Comparison of ENCODE assay signal across 8 cellular contexts in the genomic region with DNA sequence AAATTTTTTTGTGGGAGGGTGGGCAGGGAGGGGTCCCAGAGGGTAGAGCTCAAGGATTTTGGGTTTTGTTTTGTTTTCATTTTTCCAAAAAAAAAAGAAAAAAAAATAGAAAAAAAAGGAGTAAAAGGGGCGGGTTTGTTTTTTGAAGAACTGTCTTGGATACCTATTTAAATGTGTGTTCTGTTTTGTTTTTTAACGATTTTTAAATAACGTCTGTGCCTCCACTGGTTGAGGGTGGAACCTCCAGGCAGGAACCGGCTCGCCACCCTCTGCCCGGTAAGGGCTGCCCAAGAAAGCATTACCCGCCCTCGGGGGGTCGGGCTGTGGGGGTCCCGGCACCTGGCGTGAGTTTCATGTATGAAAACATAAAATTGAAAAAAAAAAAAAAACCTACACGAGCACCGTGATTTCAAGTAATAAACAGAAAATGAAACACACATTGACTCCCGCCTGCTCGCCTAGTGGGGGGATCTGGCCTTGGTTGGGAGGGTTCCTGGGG. TPM values are rescaled to one million over a fixed set of nuclear protein-coding genes. Genes with fewer than 3 reads are reported as not detected.
A peak's percentile ranks its signal among the peaks of the same experiment; 100 is the strongest.
DNase-seq lines count a peak whose midpoint lies in the region; ATAC-seq and TF ChIP-seq lines count a peak whose summit lies in the region.

No MANE protein-coding gene starts in this region.

- no peaks in the 10 kb centered on the region for H3K27me3 ChIP-seq in CD4-positive, alpha-beta T cell (ENCODE audit: control insufficient read depth, insufficient read depth, low read length)
- H3K27me3 ChIP-seq in Karpas-422 (ENCODE audit: low read length) (no peaks in the 10 kb centered on the region), HAP-1 (ENCODE audit: low read depth) (no peaks in the 10 kb centered on the region)

- peaks cover 51% of the 10 kb centered on the region for H3K36me3 Mint-ChIP-seq in CD4-positive, alpha-beta T cell (ENCODE audit: low read depth)
- H3K36me3 Mint-ChIP-seq in neural crest cell (ENCODE audit: low read depth), result peaks cover 9% of the 10 kb centered on the region

- H3K4me1 Mint-ChIP-seq in CD4-positive, alpha-beta T cell (ENCODE audit: low read depth), result peaks cover 47% of the 10 kb centered on the region
- H3K4me1 Mint-ChIP-seq in neural crest cell, result peaks cover 51% of the 10 kb centered on the region

- peaks cover 2% of the 10 kb centered on the region; the same call in 1 of the 2 replicates for H3K79me2 ChIP-seq in Karpas-422 (ENCODE audit: low read length)

- CTCF ChIA-PET in CD4-positive, alpha-beta T cell (lab: Charles Lee), result interaction anchor here (1.5 kb wide), 1 partner anchor 14 kb away, joined by 7 read pairs; no protein-coding TSS in a partner anchor

- in situ Hi-C loops in HAP-1 (cut with MboI; ENCODE audit: low sequenced_read_pairs), result no loop called here

- H3K4me2 ChIP-seq in Karpas-422 (ENCODE audit: low read depth, low read length, poor library complexity, severe bottlenecking), result peak overlapping the region; percentile 94

- no peaks in the 10 kb centered on the region for H3K9me2 ChIP-seq in Karpas-422 (replicated peaks; ENCODE audit: insufficient read depth, low read length)

- H3K9me3 ChIP-seq in CD4-positive, alpha-beta T cell (ENCODE audit: control insufficient read depth, low read length), result no peaks in the 10 kb centered on the region
- H3K9me3 ChIP-seq in Karpas-422 (ENCODE audit: low read length) (no peaks in the 10 kb centered on the region), HAP-1 (no peaks in the 10 kb centered on the region)

- H4K20me1 ChIP-seq in Karpas-422 (ENCODE audit: insufficient read depth, low read depth, low read length), result peaks cover 18% of the 10 kb centered on the region

- H3K27ac ChIP-seq in CD4-positive, alpha-beta T cell (ENCODE audit: low read depth, low read length), result peak overlapping the region; percentile 98
- H3K27ac ChIP-seq in Karpas-422 (ENCODE audit: low read length) (peak overlapping the region; percentile 92), caudate nucleus (ENCODE audit: low read depth, low read length) (peak overlapping the region; percentile 89)

- no peak for TF ChIP-seq CTCF in CD4-positive, alpha-beta T cell (IDR thresholded peaks at IDR 0.05)
- no peak for TF ChIP-seq CTCF in neural crest cell (conservative IDR thresholded peaks at IDR 0.05)

- H3K27ac Mint-ChIP-seq in CD4-positive, alpha-beta T cell, result peak overlapping the region; percentile 95
- H3K27ac Mint-ChIP-seq in neural crest cell (ENCODE audit: unreplicated experiment), result no peak overlapping the region

- peak; percentile 3 for ATAC-seq in CD4-positive, alpha-beta T cell (ENCODE audit: poor library complexity)

- peak overlapping the region; percentile 91 for H3K4me3 Mint-ChIP-seq in CD4-positive, alpha-beta T cell
- H3K4me3 Mint-ChIP-seq in neural crest cell, result peak overlapping the region; percentile 86

- DNase-seq in CD4-positive, alpha-beta T cell, result no peak
- peak; percentile 73 for DNase-seq in Karpas-422
- no peak for DNase-seq in caudate nucleus (lab: John Stamatoyannopoulos, UW)
- no peak for DNase-seq in neural crest cell (ENCODE audit: low read depth, low spot score)
- DNase-seq in NCI-H446 treated with DMSO at 0.1 percent for 48 hours (lab: John Stamatoyannopoulos, UW), result no peak
- no peak for DNase-seq in cerebellum (ENCODE audit: low spot score)
- no peak for DNase-seq in HAP-1 (ENCODE audit: low spot score in 2 of 2)
- no peak for DNase-seq in EL

- H3K27me3 Mint-ChIP-seq in CD4-positive, alpha-beta T cell, result no peaks in the 10 kb centered on the region
- peaks cover 30% of the 10 kb centered on the region for H3K27me3 Mint-ChIP-seq in neural crest cell (ENCODE audit: low read depth)

- peaks cover 16% of the 10 kb centered on the region for H3K36me3 ChIP-seq in Karpas-422 (ENCODE audit: insufficient read depth, low read length)
- peaks cover 41% of the 10 kb centered on the region for H3K36me3 ChIP-seq in HAP-1 (replicated peaks)

- intact Hi-C loops in CD4-positive, alpha-beta T cell (cut with DNase I, micrococcal nuclease), result loop anchor here in 1 of 2 experiments (1.0 kb wide), 2 partner anchors 9 to 11 kb away; partner anchors contain the start of gene CIRBP

- H3K4me3 ChIP-seq in Karpas-422 (ENCODE audit: low read length) (peak overlapping the region; percentile 68), HAP-1 (no peak overlapping the region)

- H2AFZ ChIP-seq in Karpas-422 (ENCODE audit: low read length), result no peak overlapping the region

- H3K4me1 ChIP-seq in Karpas-422 (ENCODE audit: low read length), result peaks cover 88% of the 10 kb centered on the region
- peaks cover 23% of the 10 kb centered on the region for H3K4me1 ChIP-seq in HAP-1

- peak overlapping the region; percentile 81 for H3K9ac ChIP-seq in Karpas-422 (ENCODE audit: low read length)

- H3K9me3 Mint-ChIP-seq in CD4-positive, alpha-beta T cell, result no peaks in the 10 kb centered on the region
- H3K9me3 Mint-ChIP-seq in neural crest cell, result no peaks in the 10 kb centered on the region

- POLR2A ChIA-PET in CD4-positive, alpha-beta T cell (lab: Charles Lee), result interaction anchor here (1.0 to 7.1 kb wide), 6 partner anchors 7 to 15 kb away, joined by 3 to 117 read pairs (median 6); partner anchors contain the start of gene CIRBP

RNA-seq across cellular contexts. Expression of gene MIDN, which starts 10.4 kb away (rescaled TPM):
- 100 to 1,000 TPM; 214 to 228 TPM for total RNA-seq in CD4-positive, alpha-beta T cell
- 21.4 and 40.5 TPM in 2 replicates for total RNA-seq in Karpas-422 (2014; rRNA removed; shearing (Covaris generic); ENCODE audit: low replicate concordance)
- total RNA-seq in neural crest cell (177 and 187 TPM in 2 replicates), cerebellum (13.6 TPM)

RNA-seq across cellular contexts. Expression of gene CIRBP, which starts 10.4 kb away (rescaled TPM):
- total RNA-seq in CD4-positive, alpha-beta T cell, result 100 to 1,000 TPM; 614 to 628 TPM
- 141 and 291 TPM in 2 replicates for total RNA-seq in Karpas-422 (2014; rRNA removed; shearing (Covaris generic); ENCODE audit: low replicate concordance)
- total RNA-seq in neural crest cell, result 414 and 421 TPM in 2 replicates
- 328 TPM for total RNA-seq in cerebellum

RNA-seq across cellular contexts. Expression of gene FAM174C, which starts 16.6 kb away (rescaled TPM):
- total RNA-seq in CD4-positive, alpha-beta T cell, result 10 to 100 TPM; 32.0 to 38.3 TPM
- 32.7 and 68.1 TPM in 2 replicates for total RNA-seq in Karpas-422 (2014; rRNA removed; shearing (Covaris generic); ENCODE audit: low replicate concordance)
- total RNA-seq in neural crest cell (33.3 and 36.6 TPM in 2 replicates), cerebellum (7.0 TPM)

RNA-seq across cellular contexts. Expression of gene ATP5F1D, which starts 17.2 kb away (rescaled TPM):
- total RNA-seq in CD4-positive, alpha-beta T cell, result 10 to 100 TPM; 77.6 to 92.6 TPM
- 64.3 and 110 TPM in 2 replicates for total RNA-seq in Karpas-422 (2014; rRNA removed; shearing (Covaris generic); ENCODE audit: low replicate concordance)
- 140 and 141 TPM in 2 replicates for total RNA-seq in neural crest cell
- 10.9 TPM for total RNA-seq in cerebellum

RNA-seq across cellular contexts. Expression of gene CBARP, which starts 21.0 kb away (rescaled TPM):
- total RNA-seq in CD4-positive, alpha-beta T cell, result under 1 TPM in 1 of 2 experiments, not detected in 1; 0.22 TPM
- 1.6 and 4.1 TPM in 2 replicates for total RNA-seq in Karpas-422 (2014; rRNA removed; shearing (Covaris generic); ENCODE audit: low replicate concordance)
- total RNA-seq in neural crest cell (26.2 and 27.1 TPM in 2 replicates), cerebellum (5.6 TPM)
